ENCODE assay signal across 30 cellular contexts in the genomic region with DNA sequence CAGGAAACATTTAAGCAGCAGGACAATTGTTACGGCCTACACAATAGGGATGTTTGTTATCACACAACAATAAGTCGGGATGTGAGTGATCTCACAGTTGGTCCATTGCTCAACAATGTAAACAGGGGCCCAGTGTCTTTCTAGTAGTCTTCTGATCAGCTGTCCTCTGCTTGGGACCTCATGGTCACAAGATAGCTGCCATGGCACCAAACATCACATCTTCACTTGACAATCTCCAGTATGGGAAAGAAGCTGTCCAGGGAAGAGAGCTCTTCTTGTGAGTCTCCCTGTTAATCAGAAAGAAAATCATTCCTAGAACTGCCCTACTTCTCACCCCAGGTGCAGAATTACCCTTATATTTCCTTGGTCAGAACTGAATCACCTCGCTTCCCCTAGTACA. TPM values are rescaled to one million over a fixed set of nuclear protein-coding genes. Genes with fewer than 3 reads are reported as not detected.
"Had no signal": no experiment of that assay in that cellular context is flagged by ENCODE, and none has a peak within 500 bp of the region (broad histone marks: within the 10 kb centered on the region; RNA-seq: fewer than 3 reads in every experiment).

No MANE protein-coding gene starts in this region.

- H3K4me2 ChIP-seq: neural progenitor cell, smooth muscle cell had no signal

- H3K4me1 Mint-ChIP-seq: nephron had no signal

- H3K27ac ChIP-seq: neural progenitor cell, ovary, parathyroid adenoma, psoas muscle, skin epidermis, spleen, suprapubic skin, testis, tibial artery, transverse colon, upper lobe of right lung, uterus had no signal

- H3K4me3 ChIP-seq: neural progenitor cell, ovary, psoas muscle, skin epidermis, smooth muscle cell, spleen, suprapubic skin, testis, tibial artery, transverse colon, upper lobe of right lung, uterus had no signal

- H3K4me3 Mint-ChIP-seq: natural killer cell; nephron; neural progenitor cell; stimulated activated memory B cell treated with anti-CD40 and anti-IgM and Interleukin-4, amounts not matched to agents 10 μg/mL and 1 μg/mL and 100 μg/mL, for 72 hours; stimulated activated naive CD8-positive, alpha-beta T cell treated with anti-CD3 and anti-CD28 coated beads, Interleukin-15, amount 100 ng/mL, for 72 hours; type B pancreatic cell had no signal

- DNase-seq: natural killer cell; occipital lobe; ovary; psoas muscle; spleen; stimulated activated CD4-positive, alpha-beta T cell treated with anti-CD3 and anti-CD28 coated beads, Interleukin-12 subunit alpha, Interleukin-12 subunit beta, amount 100 ng/mL, for 4 hours; stimulated activated CD4-positive, alpha-beta T cell treated with anti-CD3 and anti-CD28 coated beads, Interleukin-1b, Interleukin-23, amount 100 ng/mL, for 48 hours; stimulated activated CD4-positive, alpha-beta T cell treated with anti-CD3 and anti-CD28 coated beads, Interleukin-4, amount 100 ng/mL, for 1 hour; stimulated activated CD4-positive, alpha-beta T cell treated with anti-CD3 and anti-CD28 coated beads, Interleukin-4, amount 100 ng/mL, for 4 hours; stimulated activated CD8-positive, alpha-beta memory T cell treated with anti-CD3 and anti-CD28 coated beads, Interleukin-4, amount 100 ng/mL, for 48 hours; stimulated activated naive CD4-positive, alpha-beta T cell; stimulated activated naive CD8-positive, alpha-beta T cell treated with anti-CD3 and anti-CD28 coated beads, Interleukin-15, amount 100 ng/mL, for 72 hours; stimulated activated naive CD8-positive, alpha-beta T cell treated with anti-CD3 and anti-CD28 coated beads, Interleukin-15, Interleukin-2, amounts not matched to agents 100 U/mL and 50 U/mL, for 24 hours; substantia nigra; testis; tibial artery; transverse colon; upper lobe of right lung; uterus had no signal

- H3K9me3 Mint-ChIP-seq: natural killer cell; stimulated activated memory B cell treated with anti-CD40 and anti-IgM and Interleukin-4, amounts not matched to agents 10 μg/mL and 1 μg/mL and 100 μg/mL, for 72 hours; stimulated activated naive CD8-positive, alpha-beta T cell treated with anti-CD3 and anti-CD28 coated beads, Interleukin-15, amount 100 ng/mL, for 72 hours; type B pancreatic cell had no signal

- H3K9me3 ChIP-seq: ovary, psoas muscle, suprapubic skin, testis, tibial artery, transverse colon, upper lobe of right lung, uterus had no signal

- H3K36me3 ChIP-seq: neural progenitor cell, ovary, spleen, suprapubic skin, tibial artery, transverse colon, upper lobe of right lung, uterus had no signal

- H3K4me1 ChIP-seq: neural progenitor cell, parathyroid adenoma, uterus had no signal

- H3K27ac Mint-ChIP-seq: natural killer cell; nephron; neural progenitor cell; progenitor cell of endocrine pancreas; stimulated activated memory B cell treated with anti-CD40 and anti-IgM and Interleukin-4, amounts not matched to agents 10 μg/mL and 1 μg/mL and 100 μg/mL, for 72 hours; type B pancreatic cell had no signal

- ATAC-seq: natural killer cell; psoas muscle; right cardiac atrium; sciatic nerve; stimulated activated memory B cell treated with anti-CD40 and anti-IgM and Interleukin-4, amounts not matched to agents 10 μg/mL and 1 μg/mL and 100 μg/mL, for 72 hours; stimulated activated naive CD8-positive, alpha-beta T cell treated with anti-CD3 and anti-CD28 coated beads, Interleukin-15, amount 100 ng/mL, for 72 hours; stimulated activated naive CD8-positive, alpha-beta T cell treated with anti-CD3 and anti-CD28 coated beads, Interleukin-15, Interleukin-2, amounts not matched to agents 100 U/mL and 50 U/mL, for 24 hours; upper lobe of right lung had no signal

- H2AFZ ChIP-seq: neural progenitor cell, parathyroid adenoma had no signal

- H3K27me3 ChIP-seq: ovary, testis, upper lobe of right lung, uterus had no signal

- H3K36me3 Mint-ChIP-seq: natural killer cell; neural progenitor cell; stimulated activated memory B cell treated with anti-CD40 and anti-IgM and Interleukin-4, amounts not matched to agents 10 μg/mL and 1 μg/mL and 100 μg/mL, for 72 hours; type B pancreatic cell had no signal

- H3K79me2 ChIP-seq: parathyroid adenoma had no signal

- H3K9ac ChIP-seq: neural progenitor cell, parathyroid adenoma had no signal

RNA-seq across cellular contexts. Expression of a gene that starts 6.3 kb away (rescaled TPM):
- total RNA-seq: natural killer cell had no signal
